8 cellular contexts compared by ENCODE assay signal in the genomic region with DNA sequence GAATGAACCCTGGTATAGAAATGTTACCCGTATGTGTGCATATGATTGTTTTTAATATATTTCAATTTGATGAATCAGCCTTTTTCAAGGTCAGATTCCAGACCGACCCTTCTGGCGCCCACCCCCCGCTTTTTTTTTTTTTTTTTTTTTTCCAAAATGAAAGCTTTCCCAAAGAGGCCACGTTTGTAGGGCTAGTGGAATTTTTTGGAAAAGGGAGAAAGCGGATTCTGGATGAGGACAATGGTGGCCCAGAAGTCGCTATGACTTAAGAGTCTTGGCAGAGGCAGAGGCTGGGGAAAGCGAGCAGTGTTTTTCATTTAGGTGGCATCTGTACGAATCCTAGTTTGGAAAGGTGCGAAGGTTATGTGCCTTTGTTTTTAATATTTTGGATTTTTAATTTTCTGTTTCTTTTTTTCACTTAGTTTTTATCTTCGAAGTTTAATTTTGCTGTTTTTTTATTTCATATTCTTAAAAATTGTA. TPM values are rescaled to one million over a fixed set of nuclear protein-coding genes. Genes with fewer than 3 reads are reported as not detected.
DNase-seq lines count a peak whose midpoint lies in the region; ATAC-seq and TF ChIP-seq lines count a peak whose summit lies in the region.

No MANE protein-coding gene starts in this region.

- WGBS in suprapubic skin, result 43% methylated on average over 11 of the region's 11 CpGs

- ATAC-seq in GM21723 (IDR thresholded peaks at IDR 0.05; ENCODE audit: unreplicated experiment), result no peak

- H3K27me3 ChIP-seq in suprapubic skin, result no peaks in the 10 kb centered on the region

- TF ChIP-seq CTCF in suprapubic skin (IDR thresholded peaks at IDR 0.05), result no peak

- H3K9me3 Mint-ChIP-seq in T-helper 2 cell treated with Interferon-gamma antibody and Interleukin-4, amounts not matched to agents 5 μg/mL and 100 μg/mL, for 36 hours, result no peaks in the 10 kb centered on the region
- no peaks in the 10 kb centered on the region for H3K9me3 Mint-ChIP-seq in activated T-helper 2 cell treated with anti-CD3 and anti-CD28 coated beads, Interferon-gamma antibody, Interleukin-2, Interleukin-4, amounts not matched to agents 10 μg/mL and 5 μg/mL and 100 μg/mL, durations not matched to agents 14 hours and 24 hours and 36 hours

- TF ChIP-seq EP300 in suprapubic skin (IDR thresholded peaks at IDR 0.05), result no peak

- intact Hi-C loops in activated T-helper 2 cell treated with anti-CD3 and anti-CD28 coated beads, Interferon-gamma antibody, Interleukin-2, Interleukin-4, amounts not matched to agents 10 μg/mL and 5 μg/mL and 100 μg/mL, durations not matched to agents 14 hours and 24 hours and 36 hours (cut with micrococcal nuclease), result loop anchor here (1.0 kb wide), 1 partner anchor 14 kb away; a partner anchor contains a TSS

- H3K4me1 Mint-ChIP-seq in T-helper 2 cell treated with Interferon-gamma antibody and Interleukin-4, amounts not matched to agents 5 μg/mL and 100 μg/mL, for 36 hours (ENCODE audit: low read depth), result peaks cover 6% of the 10 kb centered on the region
- peaks cover 6% of the 10 kb centered on the region for H3K4me1 Mint-ChIP-seq in activated T-helper 2 cell treated with anti-CD3 and anti-CD28 coated beads, Interferon-gamma antibody, Interleukin-2, Interleukin-4, amounts not matched to agents 10 μg/mL and 5 μg/mL and 100 μg/mL, durations not matched to agents 14 hours and 24 hours and 36 hours (ENCODE audit: low read depth)

- peaks cover 6% of the 10 kb centered on the region for H3K4me1 ChIP-seq in suprapubic skin

- H3K36me3 Mint-ChIP-seq in T-helper 2 cell treated with Interferon-gamma antibody and Interleukin-4, amounts not matched to agents 5 μg/mL and 100 μg/mL, for 36 hours (ENCODE audit: low read depth), result no peaks in the 10 kb centered on the region
- no peaks in the 10 kb centered on the region for H3K36me3 Mint-ChIP-seq in activated T-helper 2 cell treated with anti-CD3 and anti-CD28 coated beads, Interferon-gamma antibody, Interleukin-2, Interleukin-4, amounts not matched to agents 10 μg/mL and 5 μg/mL and 100 μg/mL, durations not matched to agents 14 hours and 24 hours and 36 hours (ENCODE audit: low read depth)

- peak overlapping the region; percentile 67 for H3K4me3 Mint-ChIP-seq in T-helper 2 cell treated with Interferon-gamma antibody and Interleukin-4, amounts not matched to agents 5 μg/mL and 100 μg/mL, for 36 hours
- H3K4me3 Mint-ChIP-seq in activated T-helper 2 cell treated with anti-CD3 and anti-CD28 coated beads, Interferon-gamma antibody, Interleukin-2, Interleukin-4, amounts not matched to agents 10 μg/mL and 5 μg/mL and 100 μg/mL, durations not matched to agents 14 hours and 24 hours and 36 hours (ENCODE audit: low read depth), result peak overlapping the region; percentile 98

- no peaks in the 10 kb centered on the region for H3K27me3 Mint-ChIP-seq in T-helper 2 cell treated with Interferon-gamma antibody and Interleukin-4, amounts not matched to agents 5 μg/mL and 100 μg/mL, for 36 hours (ENCODE audit: low read depth)
- no peaks in the 10 kb centered on the region for H3K27me3 Mint-ChIP-seq in activated T-helper 2 cell treated with anti-CD3 and anti-CD28 coated beads, Interferon-gamma antibody, Interleukin-2, Interleukin-4, amounts not matched to agents 10 μg/mL and 5 μg/mL and 100 μg/mL, durations not matched to agents 14 hours and 24 hours and 36 hours (ENCODE audit: low read depth)

- H3K4me3 ChIP-seq in suprapubic skin, result peak overlapping the region; percentile 56

- DNase-seq in T-helper 2 cell treated with Interferon-gamma antibody and Interleukin-4, amounts not matched to agents 5 μg/mL and 100 μg/mL, for 36 hours (ENCODE audit: low spot score), result no peak
- DNase-seq in T-helper 2 cell (no peak), islet precursor cell (peak; percentile 5), suprapubic skin (ENCODE audit: low spot score in 2 of 2) (no peak), NCI-H146 (lab: John Stamatoyannopoulos, UW) (no peak), SIG-M5 (lab: John Stamatoyannopoulos, UW) (no peak)
- DNase-seq in activated T-helper 2 cell treated with anti-CD3 and anti-CD28 coated beads, Interferon-gamma antibody, Interleukin-2, Interleukin-4, amounts not matched to agents 10 μg/mL and 5 μg/mL and 100 μg/mL, durations not matched to agents 14 hours and 24 hours and 36 hours (ENCODE audit: low spot score), result no peak

- TF ChIP-seq POLR2A in suprapubic skin (IDR thresholded peaks at IDR 0.05), result no peak

- H3K27ac Mint-ChIP-seq in T-helper 2 cell treated with Interferon-gamma antibody and Interleukin-4, amounts not matched to agents 5 μg/mL and 100 μg/mL, for 36 hours, result peak overlapping the region; percentile 97
- no peak overlapping the region for H3K27ac Mint-ChIP-seq in activated T-helper 2 cell treated with anti-CD3 and anti-CD28 coated beads, Interferon-gamma antibody, Interleukin-2, Interleukin-4, amounts not matched to agents 10 μg/mL and 5 μg/mL and 100 μg/mL, durations not matched to agents 14 hours and 24 hours and 36 hours

- no peaks in the 10 kb centered on the region for H3K9me3 ChIP-seq in suprapubic skin

- peak overlapping the region; percentile 79 for H3K27ac ChIP-seq in suprapubic skin

- no peaks in the 10 kb centered on the region for H3K36me3 ChIP-seq in suprapubic skin

RNA-seq across cellular contexts. Expression of a gene that starts 14.6 kb away (rescaled TPM):
- total RNA-seq in activated T-helper 2 cell treated with anti-CD3 and anti-CD28 coated beads, Interferon-gamma antibody, Interleukin-2, Interleukin-4, amounts not matched to agents 10 μg/mL and 5 μg/mL and 100 μg/mL, durations not matched to agents 14 hours and 24 hours and 36 hours, result 91.7 and 98.8 TPM in 2 replicates
- 10 to 100 TPM; 28.0 to 67.3 (median 51.7) TPM for total RNA-seq in suprapubic skin

RNA-seq across cellular contexts. Expression of a gene that starts 15.1 kb away (rescaled TPM):
- total RNA-seq in activated T-helper 2 cell treated with anti-CD3 and anti-CD28 coated beads, Interferon-gamma antibody, Interleukin-2, Interleukin-4, amounts not matched to agents 10 μg/mL and 5 μg/mL and 100 μg/mL, durations not matched to agents 14 hours and 24 hours and 36 hours, result 65.7 and 69.2 TPM in 2 replicates
- total RNA-seq in suprapubic skin, result 10 to 100 TPM; 27.9 to 33.1 (median 30.2) TPM

RNA-seq across cellular contexts. Expression of a gene that starts 51.7 kb away (rescaled TPM):
- total RNA-seq in activated T-helper 2 cell treated with anti-CD3 and anti-CD28 coated beads, Interferon-gamma antibody, Interleukin-2, Interleukin-4, amounts not matched to agents 10 μg/mL and 5 μg/mL and 100 μg/mL, durations not matched to agents 14 hours and 24 hours and 36 hours, result not detected in 2 replicates
- total RNA-seq in suprapubic skin, result 1 to 10 TPM in 2 of 4 donors, under 1 TPM in 1, not detected in 1; 0.29 to 1.8 (median 1.5) TPM
